Comparison of ENCODE assay signal across 8 cellular contexts in genomic region chr14:103628684-103629502, GRCh38. TPM values are rescaled to one million over a fixed set of nuclear protein-coding genes. Genes with fewer than 3 reads are reported as not detected.
A peak's percentile ranks its signal among the peaks of the same experiment; 100 is the strongest.
DNase-seq lines count a peak whose midpoint lies in the region; ATAC-seq and TF ChIP-seq lines count a peak whose summit lies in the region.

TSS of gene KLC1 (plus strand) at chr14:103629211. CDS start at chr14:103654565, 25,354 bp downstream.

- peak within 1 kb of the TSS; percentile 96 for H3K4me2 ChIP-seq in fibroblast of lung (ENCODE audit: extremely low read depth, insufficient read depth, low read length)

- peaks cover 48% of the 10 kb centered on the region for H3K79me2 ChIP-seq in fibroblast of lung (ENCODE audit: control insufficient read depth, insufficient read depth, low read length)

- H3K27ac Mint-ChIP-seq in naive thymus-derived CD8-positive, alpha-beta T cell: peak within 1 kb of the TSS; percentile 72 to 94 (median 91)
- H3K27ac Mint-ChIP-seq in stimulated activated naive B cell treated with anti-CD40 and anti-IgM and Interleukin-4, amounts not matched to agents 10 μg/mL and 1 μg/mL and 100 μg/mL, for 72 hours: peak within 1 kb of the TSS; percentile 98

- H3K9ac ChIP-seq in fibroblast of lung (ENCODE audit: insufficient read depth, low read length): peak within 1 kb of the TSS; percentile 96

- H3K4me1 Mint-ChIP-seq in naive thymus-derived CD8-positive, alpha-beta T cell: peaks cover 14 to 67% (median 44%) of the 10 kb centered on the region in 4 donors
- H3K4me1 Mint-ChIP-seq in stimulated activated naive B cell treated with anti-CD40 and anti-IgM and Interleukin-4, amounts not matched to agents 10 μg/mL and 1 μg/mL and 100 μg/mL, for 72 hours: peaks cover 39 to 57% of the 10 kb centered on the region in 2 donors

- intact Hi-C loops in Panc1 (cut with micrococcal nuclease; ENCODE audit: unreplicated experiment): no loop called here

- H3K4me1 ChIP-seq in Panc1 (ENCODE audit: control insufficient read depth, insufficient read depth, low read length): peaks cover 14% of the 10 kb centered on the region
- peaks cover 27% of the 10 kb centered on the region for H3K4me1 ChIP-seq in fibroblast of lung (ENCODE audit: control insufficient read depth, extremely low read depth, insufficient read depth, low read length)

- no peaks in the 10 kb centered on the region for H3K9me3 Mint-ChIP-seq in naive thymus-derived CD8-positive, alpha-beta T cell
- no peaks in the 10 kb centered on the region for H3K9me3 Mint-ChIP-seq in stimulated activated naive B cell treated with anti-CD40 and anti-IgM and Interleukin-4, amounts not matched to agents 10 μg/mL and 1 μg/mL and 100 μg/mL, for 72 hours

- H3K4me3 Mint-ChIP-seq in naive thymus-derived CD8-positive, alpha-beta T cell: peak within 1 kb of the TSS; percentile 83 to 92 (median 87)
- H3K4me3 Mint-ChIP-seq in stimulated activated naive B cell treated with anti-CD40 and anti-IgM and Interleukin-4, amounts not matched to agents 10 μg/mL and 1 μg/mL and 100 μg/mL, for 72 hours: peak within 1 kb of the TSS; percentile 86 to 94

- in situ Hi-C loops in Panc1 (cut with HindIII; ENCODE audit: low pct_unique_long_range_greater_than_20kb, low sequenced_read_pairs): no loop called here

- TF ChIP-seq CTCF in Panc1 (IDR thresholded peaks at IDR 0.05) (no peak), fibroblast of lung (conservative IDR thresholded peaks at IDR 0.05 in 1 of 2, IDR thresholded peaks at IDR 0.05 in 1 of 2; ENCODE audit: low read depth in 1 of 2, low read length in 2 of 2) (no peak)

- H3K36me3 Mint-ChIP-seq in naive thymus-derived CD8-positive, alpha-beta T cell: peaks cover 0 to 10% (median 0%) of the 10 kb centered on the region in 3 donors
- peaks cover 0 to 7% of the 10 kb centered on the region in 2 donors for H3K36me3 Mint-ChIP-seq in stimulated activated naive B cell treated with anti-CD40 and anti-IgM and Interleukin-4, amounts not matched to agents 10 μg/mL and 1 μg/mL and 100 μg/mL, for 72 hours

- H3K36me3 ChIP-seq in Panc1 (ENCODE audit: control insufficient read depth, insufficient read depth, low read length) (peaks cover 3% of the 10 kb centered on the region), fibroblast of lung (ENCODE audit: control insufficient read depth, insufficient read depth, low read length) (no peaks in the 10 kb centered on the region)

- H3K27ac ChIP-seq in Panc1 (ENCODE audit: low read length): peak within 1 kb of the TSS; percentile 91
- peak within 1 kb of the TSS; percentile 96 for H3K27ac ChIP-seq in fibroblast of lung (ENCODE audit: insufficient read depth, low read length)

- peak within 1 kb of the TSS; percentile 75 to 77 for H3K4me3 ChIP-seq in Panc1 (ENCODE audit: low read depth in 2 of 2, low read length in 2 of 2)
- peak within 1 kb of the TSS; percentile 75 to 98 (median 84) for H3K4me3 ChIP-seq in fibroblast of lung (replicated peaks in 1 of 4; ENCODE audit: control extremely low read depth in 1 of 4, insufficient read depth in 1 of 4, low read depth in 3 of 4, low read length in 4 of 4)

- peak; percentile 27 to 88 (median 76) for DNase-seq in C1 segment of cervical spinal cord (lab: John Stamatoyannopoulos, UW)
- DNase-seq in GM19238 (ENCODE audit: insufficient read length, low spot score): peak; percentile 84
- no peak for DNase-seq in Panc1 (ENCODE audit: low read depth, low spot score)
- DNase-seq in activated T-helper 1 cell treated with anti-CD3 and anti-CD28 coated beads, Interleukin-2, amount 50 U/mL, for 16 hours (ENCODE audit: low read depth in 1 of 2, low spot score in 1 of 2): peak; percentile 69 to 77
- DNase-seq in fibroblast of lung (ENCODE audit: low read depth in 2 of 2): peak; percentile 64 to 67
- DNase-seq in naive thymus-derived CD8-positive, alpha-beta T cell: peak; percentile 64 to 89 (median 84)
- DNase-seq in stimulated activated naive B cell treated with anti-CD40 and anti-IgM and Interleukin-4, amounts not matched to agents 10 μg/mL and 1 μg/mL and 100 μg/mL, for 72 hours: peak; percentile 73

- BruUV-seq in Panc1 (replicated peaks; lab: Mats Ljungman, UMichigan): no TSS peak

- CTCF ChIA-PET in Panc1 (lab: Charles Lee): no interaction called here

- ATAC-seq in HG03460 (IDR thresholded peaks at IDR 0.05; ENCODE audit: unreplicated experiment) (peak; percentile 43), Panc1 (peak; percentile 81)
- peak; percentile 76 to 77 for ATAC-seq in naive thymus-derived CD8-positive, alpha-beta T cell
- ATAC-seq in stimulated activated naive B cell treated with anti-CD40 and anti-IgM and Interleukin-4, amounts not matched to agents 10 μg/mL and 1 μg/mL and 100 μg/mL, for 72 hours (replicated peaks): peak; percentile 61 to 71

- H3K27me3 ChIP-seq in Panc1 (ENCODE audit: control insufficient read depth, insufficient read depth, low read length): no peaks in the 10 kb centered on the region
- H3K27me3 ChIP-seq in fibroblast of lung (ENCODE audit: control insufficient read depth, insufficient read depth, low read length): no peaks in the 10 kb centered on the region

- peak within 1 kb of the TSS; percentile 67 for H2AFZ ChIP-seq in fibroblast of lung (ENCODE audit: low read length)

- H3K9me3 ChIP-seq in Panc1 (ENCODE audit: control insufficient read depth, insufficient read depth, low read depth, low read length): no peaks in the 10 kb centered on the region
- H3K9me3 ChIP-seq in fibroblast of lung (ENCODE audit: control insufficient read depth, insufficient read depth, low read depth, low read length): no peaks in the 10 kb centered on the region

- no peaks in the 10 kb centered on the region for H3K27me3 Mint-ChIP-seq in naive thymus-derived CD8-positive, alpha-beta T cell
- no peaks in the 10 kb centered on the region for H3K27me3 Mint-ChIP-seq in stimulated activated naive B cell treated with anti-CD40 and anti-IgM and Interleukin-4, amounts not matched to agents 10 μg/mL and 1 μg/mL and 100 μg/mL, for 72 hours

- POLR2A ChIA-PET in Panc1 (lab: Charles Lee): interaction anchor here (0.7 kb wide), 2 partner anchors 39 to 169 kb away, joined by 4 to 5 read pairs; no protein-coding TSS in a partner anchor
- POLR2A ChIA-PET in naive thymus-derived CD8-positive, alpha-beta T cell (lab: Charles Lee): interaction anchor here (0.5 to 1.8 kb wide), 8 partner anchors 10 to 295 kb away, joined by 3 to 12 read pairs (median 4); partner anchors contain the start of genes BAG5, COA8, EIF5 and XRCC3

- H4K20me1 ChIP-seq in fibroblast of lung (ENCODE audit: control insufficient read depth, extremely low read depth, insufficient read depth, low read length): peaks cover 5% of the 10 kb centered on the region

RNA-seq across cellular contexts. Expression of gene KLC1, which starts in this region (rescaled TPM):
- total RNA-seq in Panc1 (2021; ENCODE audit: unreplicated experiment) (98.0 TPM), fibroblast of lung (138 and 219 TPM in 2 replicates)
- 95.7 TPM for polyA plus RNA-seq in Panc1 (2012; ENCODE audit: insufficient read length)
- polyA plus RNA-seq in fibroblast of lung: 180 and 185 TPM in 2 replicates
- polyA plus RNA-seq in fibroblast of lung (2012): 99.9 and 103 TPM in 2 replicates
- polyA minus RNA-seq in fibroblast of lung (ENCODE audit: low replicate concordance): 26.2 and 48.7 TPM in 2 replicates
- 100 to 1,000 TPM; 242 to 252 TPM for total RNA-seq in naive thymus-derived CD8-positive, alpha-beta T cell
- 10 to 100 TPM; 50.7 to 73.3 (median 58.2) TPM for polyA plus RNA-seq in naive thymus-derived CD8-positive, alpha-beta T cell
